Comparison of ENCODE assay signal across 24 cellular contexts in the genomic region with DNA sequence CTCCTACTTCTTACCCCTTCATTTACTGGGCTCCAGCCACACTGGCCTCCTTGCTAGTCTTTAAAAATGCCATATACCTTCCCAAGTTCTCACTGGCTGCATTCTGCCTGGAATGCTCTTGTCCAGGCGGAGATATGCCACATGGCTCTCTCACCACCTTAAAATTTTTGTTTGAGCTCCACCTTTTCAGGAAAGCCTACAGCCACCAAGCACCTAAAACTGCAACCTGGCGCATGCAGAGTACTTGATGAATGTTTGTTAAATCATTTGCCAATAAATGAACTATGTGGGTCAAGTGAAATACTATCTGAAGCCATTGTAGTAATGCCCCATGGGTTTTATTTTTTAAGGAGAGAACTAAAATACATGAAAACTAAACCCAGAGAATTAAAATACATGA.
"Had no signal": no experiment of that assay in that cellular context is flagged by ENCODE, and none has a peak within 500 bp of the region (broad histone marks: within the 10 kb centered on the region; RNA-seq: fewer than 3 reads in every experiment).

No MANE protein-coding gene starts in this region.

- H3K27ac Mint-ChIP-seq: activated B cell treated with CpG ODN at 0.5 μM for 24 hours; activated CD4-positive, alpha-beta T cell treated with anti-CD3 and anti-CD28 coated beads, Interleukin-2, amount 10 ng/mL, durations not matched to agents 7 days and 5 days; activated CD8-positive, alpha-beta T cell treated with anti-CD3 and anti-CD28 coated beads, Interleukin-2, amount 10 ng/mL, durations not matched to agents 7 days and 5 days; activated naive CD4-positive, alpha-beta T cell treated with anti-CD3 and anti-CD28 coated beads for 36 hours; activated T-cell treated with anti-CD3 and anti-CD28 coated beads, Interleukin-2, amount 50 U/mL, for 24 hours; brain had no signal

- H3K9me3 ChIP-seq: SJCRH30, SK-N-SH had no signal

- H3K27me3 ChIP-seq: SJCRH30 had no signal

- H3K27me3 Mint-ChIP-seq: activated B cell treated with CpG ODN at 0.5 μM for 24 hours; activated CD4-positive, alpha-beta T cell treated with anti-CD3 and anti-CD28 coated beads, Interleukin-2, amount 10 ng/mL, durations not matched to agents 7 days and 5 days; activated naive CD8-positive, alpha-beta T cell; activated T-cell treated with anti-CD3 and anti-CD28 coated beads, Interleukin-2, amount 50 U/mL, for 24 hours; brain had no signal

- H3K4me1 ChIP-seq: SJCRH30 had no signal

- H3K27ac ChIP-seq: SJCRH30 had no signal

- H3K4me3 ChIP-seq: K562, SJCRH30 had no signal

- H3K4me3 Mint-ChIP-seq: activated B cell treated with CpG ODN at 0.5 μM for 24 hours; activated CD4-positive, alpha-beta T cell treated with anti-CD3 and anti-CD28 coated beads, Interleukin-2, amount 10 ng/mL, durations not matched to agents 7 days and 5 days; activated CD8-positive, alpha-beta T cell treated with anti-CD3 and anti-CD28 coated beads, Interleukin-2, amount 10 ng/mL, durations not matched to agents 7 days and 5 days; activated naive CD4-positive, alpha-beta T cell treated with anti-CD3 and anti-CD28 coated beads for 36 hours; activated T-cell treated with anti-CD3 and anti-CD28 coated beads, Interleukin-2, amount 50 U/mL, for 24 hours; brain had no signal

- H3K9me3 Mint-ChIP-seq: activated B cell treated with CpG ODN at 0.5 μM for 24 hours; activated naive CD4-positive, alpha-beta T cell treated with anti-CD3 and anti-CD28 coated beads for 36 hours; activated T-cell treated with anti-CD3 and anti-CD28 coated beads, Interleukin-2, amount 50 U/mL, for 24 hours; brain had no signal

- H3K36me3 ChIP-seq: SJCRH30 had no signal

- ATAC-seq: activated CD8-positive, alpha-beta T cell treated with anti-CD3 and anti-CD28 coated beads, Interleukin-2, amount 10 ng/mL, durations not matched to agents 7 days and 5 days; Right ventricle myocardium inferior had no signal

- DNase-seq: activated B cell treated with CpG ODN at 0.5 μM for 24 hours; activated CD4-positive, alpha-beta T cell treated with anti-CD3 and anti-CD28 coated beads for 1 hour; activated CD4-positive, alpha-beta T cell treated with anti-CD3 and anti-CD28 coated beads, Interleukin-2, amount 10 ng/mL, durations not matched to agents 7 days and 5 days; activated CD8-positive, alpha-beta memory T cell treated with anti-CD3 and anti-CD28 coated beads, Interleukin-2, amount 50 U/mL, for 48 hours; activated CD8-positive, alpha-beta T cell treated with anti-CD3 and anti-CD28 coated beads, Interleukin-2, amount 10 ng/mL, durations not matched to agents 7 days and 5 days; activated gamma-delta T cell; activated naive CD4-positive, alpha-beta T cell treated with anti-CD3 and anti-CD28 coated beads for 36 hours; activated T-cell treated with anti-CD3 and anti-CD28 coated beads, Interleukin-2, amount 50 U/mL, for 24 hours; amygdala; Karpas-422; NCI-H1105; NCI-H1436; NCI-H1694 treated with DMSO at 0.1 percent for 48 hours; NCI-H2029 treated with DMSO at 0.1 percent for 48 hours; NCI-H345; NCI-H510A; NCI-H69; RPMI8226; SJCRH30; SK-N-SH had no signal

- H3K4me1 Mint-ChIP-seq: brain had no signal
